ENCODE assay signal across 11 cellular contexts in genomic region chr2:226478121-226478809, GRCh38.
DNase-seq lines count a peak whose midpoint lies in the region; ATAC-seq and TF ChIP-seq lines count a peak whose summit lies in the region.
"Had no signal": no experiment of that assay in that cellular context is flagged by ENCODE, and none has a peak within 500 bp of the region (broad histone marks: within the 10 kb centered on the region; RNA-seq: fewer than 3 reads in every experiment).

No MANE protein-coding gene starts in this region.

- H3K27ac ChIP-seq in stomach smooth muscle (ENCODE audit: low read length), result peak overlapping the region; percentile 74

- no peaks in the 10 kb centered on the region for H3K27me3 ChIP-seq in stomach smooth muscle (ENCODE audit: control insufficient read depth in 1 of 2, insufficient read depth in 2 of 2, low read length in 2 of 2)

- H3K9me3 ChIP-seq in stomach smooth muscle (ENCODE audit: control insufficient read depth in 2 of 2, low read length in 2 of 2), result no peaks in the 10 kb centered on the region

- H3K4me3 ChIP-seq in HFF-Myc (replicated peaks; ENCODE audit: low read depth, low read length) (no peak overlapping the region), stomach smooth muscle (ENCODE audit: low read length in 2 of 2) (no peak overlapping the region)

- H3K9ac ChIP-seq in stomach smooth muscle (ENCODE audit: low read length in 2 of 2), result no peak overlapping the region

- peaks cover 10% of the 10 kb centered on the region for H3K4me1 ChIP-seq in stomach smooth muscle (ENCODE audit: control insufficient read depth, insufficient read depth, low read length)

- TF ChIP-seq CTCF in HFF-Myc (IDR thresholded peaks at IDR 0.05; ENCODE audit: low read depth, low read length, missing control alignments), result no peak

- no peaks in the 10 kb centered on the region for H3K36me3 ChIP-seq in stomach smooth muscle (ENCODE audit: control insufficient read depth in 2 of 2, insufficient read depth in 2 of 2, low read length in 2 of 2)

- DNase-seq in HFF-Myc (ENCODE audit: extremely low read depth, low read depth), result peak; percentile 82
- DNase-seq in brain pericyte (ENCODE audit: low read depth, low spot score), result peak; percentile 72
- peak in 1 of 2 donors; percentile 28 for DNase-seq in left colon
- no peak for DNase-seq in posterior cingulate gyrus
- no peak for DNase-seq in activated CD4-positive, alpha-beta T cell treated with anti-CD3 and anti-CD28 coated beads, Interleukin-2, amount 50 U/mL, for 4 hours
- no peak for DNase-seq in dermis blood vessel endothelial cell
- DNase-seq: activated CD4-positive, alpha-beta T cell treated with anti-CD3 and anti-CD28 coated beads, Interleukin-2, amount 50 U/mL, for 48 hours; hippocampal formation; NCI-H1092 had no signal

- ATAC-seq in left colon (peak; percentile 70), HG02623 (IDR thresholded peaks at IDR 0.05; ENCODE audit: unreplicated experiment) (no peak)

- intact Hi-C loops in left colon (cut with DNase I, micrococcal nuclease) (no loop called here), posterior cingulate gyrus (cut with DNase I) (no loop called here)

Comparison
In these comparisons a context has a peak if more than half of its experiments do, and no peak if none do; other contexts are left out.
1. DNase-seq: peak in HFF-Myc (single experiment) and brain pericyte (single experiment); none in posterior cingulate gyrus (0 of 10), activated CD4-positive, alpha-beta T cell treated with anti-CD3 and anti-CD28 coated beads, Interleukin-2, amount 50 U/mL, for 4 hours (0 of 2) and dermis blood vessel endothelial cell (single experiment).